In genomic region chr1:3012511-3013291, GRCh38 we compare ENCODE assay signal across 8 cellular contexts.
A peak's percentile ranks its signal among the peaks of the same experiment; 100 is the strongest.
DNase-seq lines count a peak whose midpoint lies in the region; ATAC-seq and TF ChIP-seq lines count a peak whose summit lies in the region.

No MANE protein-coding gene starts in this region.

- TF ChIP-seq CTCF in DND-41 (IDR thresholded peaks at IDR 0.05; ENCODE audit: borderline replicate concordance, extremely low read depth, low read length, poor library complexity, severe bottlenecking) (peak; percentile 48), OCI-LY1 (IDR thresholded peaks at IDR 0.05; ENCODE audit: low read length) (peak; percentile 51)

- no peaks in the 10 kb centered on the region for H3F3A ChIP-seq in OCI-LY1 (ENCODE audit: insufficient read depth, low read length)

- no peak overlapping the region for H3K27ac ChIP-seq in DND-41 (ENCODE audit: low read length)
- H3K27ac ChIP-seq in OCI-LY1 (ENCODE audit: low read depth, low read length, poor library complexity, severe bottlenecking): no peak overlapping the region

- peak; percentile 11 for DNase-seq in DND-41
- DNase-seq in activated naive CD8-positive, alpha-beta T cell treated with anti-CD3 and anti-CD28 coated beads, Interleukin-2, amount 50 U/mL, for 16 hours (ENCODE audit: low read depth, low spot score): peak; percentile 16
- peak; percentile 85 for DNase-seq in iPS-NIHi11 (ENCODE audit: low spot score)
- peak; percentile 71 to 74 for DNase-seq in stimulated activated CD4-positive, alpha-beta T cell treated with anti-CD3 and anti-CD28 coated beads, Interleukin-2, amount 100 ng/mL, for 24 hours
- DNase-seq in glomerular visceral epithelial cell (ENCODE audit: extremely low spot score): no peak

- H3K4me2 ChIP-seq in DND-41 (ENCODE audit: insufficient read depth, low read length): no peak overlapping the region
- no peak overlapping the region for H3K4me2 ChIP-seq in OCI-LY1 (ENCODE audit: low read length)

- H3K4me3 ChIP-seq in DND-41 (ENCODE audit: low read depth in 1 of 2, low read length in 2 of 2): no peak overlapping the region
- no peak overlapping the region for H3K4me3 ChIP-seq in OCI-LY1 (ENCODE audit: low read depth, low read length, poor library complexity, severe bottlenecking)

- H3K27me3 ChIP-seq in DND-41 (ENCODE audit: insufficient read depth, low read length, poor library complexity): no peaks in the 10 kb centered on the region
- H3K27me3 ChIP-seq in OCI-LY1 (ENCODE audit: insufficient read depth, low read length): no peaks in the 10 kb centered on the region

- H3K4me1 ChIP-seq in DND-41 (ENCODE audit: insufficient read depth, low read length) (no peaks in the 10 kb centered on the region), OCI-LY1 (ENCODE audit: insufficient read depth, low read length, severe bottlenecking) (no peaks in the 10 kb centered on the region)

- H3K36me3 ChIP-seq in DND-41 (ENCODE audit: insufficient read depth, low read length): no peaks in the 10 kb centered on the region
- H3K36me3 ChIP-seq in OCI-LY1 (ENCODE audit: insufficient read depth, low read length): no peaks in the 10 kb centered on the region

- no peaks in the 10 kb centered on the region for H3K9me2 ChIP-seq in OCI-LY1 (ENCODE audit: low read depth, low read length)

- H2AFZ ChIP-seq in DND-41 (ENCODE audit: low read depth, low read length) (no peak overlapping the region), OCI-LY1 (ENCODE audit: low read length) (no peak overlapping the region)

- H3K9ac ChIP-seq in DND-41 (ENCODE audit: low read depth, low read length) (no peak overlapping the region), OCI-LY1 (ENCODE audit: low read length) (no peak overlapping the region)

- H3K79me2 ChIP-seq in DND-41 (ENCODE audit: insufficient read depth, low read length): no peaks in the 10 kb centered on the region
- H3K79me2 ChIP-seq in OCI-LY1 (ENCODE audit: insufficient read depth, low read length): no peaks in the 10 kb centered on the region

- ATAC-seq in DND-41 (ENCODE audit: insufficient read depth, low read depth): peak; percentile 44; the same call in 1 of the 3 replicates
- no peak for ATAC-seq in HG03378 (IDR thresholded peaks at IDR 0.05; ENCODE audit: unreplicated experiment)
- no peak for ATAC-seq in GM21786 (IDR thresholded peaks at IDR 0.05; ENCODE audit: unreplicated experiment)

- H3K9me3 ChIP-seq in DND-41 (ENCODE audit: insufficient read depth, low read length, severe bottlenecking): peaks cover 15% of the 10 kb centered on the region
- H3K9me3 ChIP-seq in OCI-LY1 (ENCODE audit: low read length): peaks cover 5% of the 10 kb centered on the region; the same call in 1 of the 2 replicates

- no peaks in the 10 kb centered on the region for H4K20me1 ChIP-seq in DND-41 (ENCODE audit: insufficient read depth, low read length)
- H4K20me1 ChIP-seq in OCI-LY1 (ENCODE audit: insufficient read depth, low read length): no peaks in the 10 kb centered on the region
